In genomic region chr5:1066676-1067075, GRCh38 we compare ENCODE assay signal across 25 cellular contexts. TPM values are rescaled to one million over a fixed set of nuclear protein-coding genes. Genes with fewer than 3 reads are reported as not detected.
A peak's percentile ranks its signal among the peaks of the same experiment; 100 is the strongest.
DNase-seq lines count a peak whose midpoint lies in the region; ATAC-seq, FAIRE-seq and TF ChIP-seq lines count a peak whose summit lies in the region.
"Had no signal": no experiment of that assay in that cellular context is flagged by ENCODE, and none has a peak within 500 bp of the region (broad histone marks: within the 10 kb centered on the region; RNA-seq: fewer than 3 reads in every experiment).

No MANE protein-coding gene starts in this region.

- H3K23ac ChIP-seq in neuronal stem cell (ENCODE audit: low read depth, low read length, poor library complexity), result no peak overlapping the region

- H3K14ac ChIP-seq in neuronal stem cell (ENCODE audit: low read length), result no peak overlapping the region

- H3K4me2 ChIP-seq in SK-N-SH, result no peak overlapping the region
- no peak overlapping the region for H3K4me2 ChIP-seq in HepG2 (ENCODE audit: low read depth, low read length)
- no peak overlapping the region for H3K4me2 ChIP-seq in neuronal stem cell (ENCODE audit: insufficient read depth, low read length, poor library complexity, severe bottlenecking)
- H3K4me2 ChIP-seq: KMS-11 had no signal

- TF ChIP-seq POLR2A in HepG2 (IDR thresholded peaks at IDR 0.05; ENCODE audit: insufficient read depth in 1 of 2, low read depth in 2 of 2, low read length in 2 of 2), result no peak

- peak overlapping the region; percentile 82 for H2BK5ac ChIP-seq in neuronal stem cell (ENCODE audit: low read length)

- no peak overlapping the region for H4K8ac ChIP-seq in neuronal stem cell (ENCODE audit: low read depth, low read length)

- no peak for ATAC-seq in SK-N-SH treated with all-trans-retinoic acid at 6 μM for 48 hours
- no peak for ATAC-seq in HepG2
- ATAC-seq: GM12878 had no signal

- H3K27me3 ChIP-seq in SK-N-SH (ENCODE audit: insufficient read depth) (no peaks in the 10 kb centered on the region), liver (ENCODE audit: control insufficient read depth in 4 of 4, insufficient read depth in 4 of 4, low read length in 3 of 4) (no peaks in the 10 kb centered on the region), HepG2 (ENCODE audit: control insufficient read depth in 1 of 2, insufficient read depth in 2 of 2, low read length in 2 of 2) (no peaks in the 10 kb centered on the region), neuronal stem cell (ENCODE audit: control insufficient read depth in 3 of 3, insufficient read depth in 3 of 3, low read depth in 1 of 3, low read length in 3 of 3) (no peaks in the 10 kb centered on the region)
- H3K27me3 ChIP-seq: Peyer's patch had no signal

- TF ChIP-seq EP300 in SK-N-SH (IDR thresholded peaks at IDR 0.05; ENCODE audit: borderline replicate concordance in 1 of 2, low read depth in 1 of 2, low read length in 1 of 2) (no peak), HepG2 (IDR thresholded peaks at IDR 0.05; ENCODE audit: low read depth in 2 of 2, low read length in 2 of 2) (no peak), HepG2 (CRISPR knock-in tag; IDR thresholded peaks at IDR 0.05; ENCODE audit: borderline replicate concordance) (no peak)

- no peak overlapping the region for H2BK120ac ChIP-seq in neuronal stem cell (ENCODE audit: low read depth, low read length)

- in situ Hi-C loops in HepG2 (cut with HindIII; ENCODE audit: extremely low pct_ligation_motif_present, low pct_unique_long_range_greater_than_20kb), result loop anchor here (5.0 kb wide), 1 partner anchor 36 kb away; no protein-coding TSS in a partner anchor

- H3K9ac ChIP-seq in SK-N-SH (no peak overlapping the region), liver (ENCODE audit: low read depth in 1 of 2, low read length in 2 of 2) (no peak overlapping the region), HepG2 (ENCODE audit: insufficient read depth, low read depth, low read length) (no peak overlapping the region), neuronal stem cell (ENCODE audit: low read depth, low read length, poor library complexity) (no peak overlapping the region)
- H3K9ac ChIP-seq: KMS-11 had no signal

- no peak overlapping the region for H2BK15ac ChIP-seq in neuronal stem cell (ENCODE audit: low read length)

- POLR2A ChIA-PET in SK-N-SH (lab: Yijun Ruan, JAX) (no interaction called here), HepG2 (lab: Yijun Ruan, JAX) (no interaction called here), RWPE1 (lab: Yijun Ruan, JAX; ENCODE audit: low non-redundant PET) (no interaction called here)

- no peak overlapping the region for H2AK5ac ChIP-seq in neuronal stem cell (ENCODE audit: low read depth, low read length)

- no peaks in the 10 kb centered on the region for H4K20me1 ChIP-seq in SK-N-SH (ENCODE audit: insufficient read depth)
- no peaks in the 10 kb centered on the region for H4K20me1 ChIP-seq in HepG2 (ENCODE audit: insufficient read depth, low read length)

- CTCF ChIA-PET in SK-N-SH (lab: Yijun Ruan, JAX), result interaction anchor here (1.1 kb wide), 1 partner anchor 101 kb away, joined by 3 read pairs; no protein-coding TSS in a partner anchor
- CTCF ChIA-PET in HepG2 (lab: Yijun Ruan, JAX; ENCODE audit: low intra/inter-chr PET ratio, low total read pairs), result no interaction called here
- CTCF ChIA-PET in RWPE1 (lab: Yijun Ruan, JAX), result interaction anchor here (0.7 kb wide), 2 partner anchors 13 to 1011 kb away, joined by 4 to 5 read pairs; no protein-coding TSS in a partner anchor

- TF ChIP-seq RAD21 in SK-N-SH (IDR thresholded peaks at IDR 0.05; ENCODE audit: low read length), result no peak
- no peak for TF ChIP-seq RAD21 in liver (IDR thresholded peaks at IDR 0.05)
- TF ChIP-seq RAD21 in HepG2 (CRISPR knock-in tag; IDR thresholded peaks at IDR 0.05), result no peak

- H3K4me1 ChIP-seq in SK-N-SH (ENCODE audit: control insufficient read depth in 1 of 2, insufficient read depth in 2 of 2, low read depth in 1 of 2, low read length in 1 of 2) (no peaks in the 10 kb centered on the region), liver (ENCODE audit: control insufficient read depth in 4 of 4, insufficient read depth in 4 of 4, low read length in 3 of 4) (peaks cover 0 to 3% (median 0%) of the 10 kb centered on the region in 4 donors), HepG2 (ENCODE audit: insufficient read depth, low read length) (no peaks in the 10 kb centered on the region), neuronal stem cell (ENCODE audit: control insufficient read depth in 2 of 2, insufficient read depth in 1 of 2, low read depth in 1 of 2, low read length in 2 of 2) (peaks cover 0 to 2% of the 10 kb centered on the region in 2 donors)
- H3K4me1 ChIP-seq: Peyer's patch had no signal

- no peak overlapping the region for H2BK12ac ChIP-seq in neuronal stem cell (ENCODE audit: low read length)

- FAIRE-seq in HepG2 (lab: Jason Lieb, UNC), result no peak
- FAIRE-seq: GM12878 had no signal

- H2AFZ ChIP-seq in SK-N-SH (ENCODE audit: low read depth), result no peak overlapping the region
- no peak overlapping the region for H2AFZ ChIP-seq in HepG2 (ENCODE audit: low read length)
- H2AFZ ChIP-seq in neuronal stem cell (ENCODE audit: low read length), result no peak overlapping the region

- H3K79me2 ChIP-seq in SK-N-SH (ENCODE audit: insufficient read depth) (no peaks in the 10 kb centered on the region), HepG2 (ENCODE audit: insufficient read depth, low read length) (no peaks in the 10 kb centered on the region)

- H3K79me1 ChIP-seq in neuronal stem cell (ENCODE audit: low read depth, low read length), result peaks cover 17% of the 10 kb centered on the region

- no peak overlapping the region for H4K91ac ChIP-seq in neuronal stem cell (ENCODE audit: low read depth, low read length, poor library complexity)

- no peaks in the 10 kb centered on the region for H3K9me2 ChIP-seq in SK-N-SH

- 79% methylated on average over 8 of the region's 12 CpGs for WGBS in SK-N-SH (ENCODE audit: low lambda C conversion rate)
- 87% methylated on average over 12 of the region's 12 CpGs for WGBS in liver
- 98% methylated on average over 11 of the region's 12 CpGs for WGBS in HepG2 (ENCODE audit: low lambda C conversion rate)
- no CpG with 5 or more reads among the region's 12 CpGs for WGBS in neuronal stem cell (ENCODE audit: extremely low coverage in 2 of 2, insufficient read length in 2 of 2, insufficient replicate concordance in 1 of 2), 2 donors

- intact Hi-C loops in HepG2 (cut with micrococcal nuclease; ENCODE audit: unreplicated experiment), result no loop called here

- H3K4me3 ChIP-seq in SK-N-SH (ENCODE audit: low read depth in 2 of 2, low read length in 1 of 2) (no peak overlapping the region), liver (ENCODE audit: low read depth in 1 of 3, low read length in 3 of 3) (no peak overlapping the region), HepG2 (replicated peaks in 1 of 3; ENCODE audit: insufficient read depth in 1 of 3, low read depth in 2 of 3, low read length in 3 of 3) (no peak overlapping the region), neuronal stem cell (ENCODE audit: low read length in 2 of 2) (no peak overlapping the region)
- H3K4me3 ChIP-seq: GM12878, Peyer's patch had no signal

- DNase-seq in SK-N-SH (peak; percentile 33), HepG2 (ENCODE audit: low spot score) (no peak), RWPE1 (ENCODE audit: low spot score) (no peak), neuronal stem cell (ENCODE audit: low spot score) (no peak), NCI-H748 treated with DMSO at 0.1 percent for 48 hours (lab: John Stamatoyannopoulos, UW) (no peak), kidney tubule cell (ENCODE audit: low spot score) (no peak)
- DNase-seq: COR-L47; DND-41; HCEC 1CT; NCI-H1105; NCI-H146; NCI-H2029; NCI-H226; NCI-H510A treated with DMSO at 0.1 percent for 48 hours; NCI-H774; NK-92 treated with Interleukin-12 subunit alpha and Interleukin-12 subunit beta, amount 100 ng/mL, for 24 hours; Peyer's patch; SW 1271 had no signal

- H3K4ac ChIP-seq in neuronal stem cell (ENCODE audit: low read length), result no peak overlapping the region

- no peak overlapping the region for H3K18ac ChIP-seq in neuronal stem cell (ENCODE audit: low read length)

- TF ChIP-seq CTCF in SK-N-SH (IDR thresholded peaks at IDR 0.05) (no peak), liver (IDR thresholded peaks at IDR 0.05; ENCODE audit: low read depth, low read length, missing input control) (no peak), HepG2 (CRISPR knock-in tag; IDR thresholded peaks at IDR 0.05) (no peak), RWPE1 (conservative IDR thresholded peaks at IDR 0.05; ENCODE audit: low read depth) (no peak)

- no peak overlapping the region for H3K27ac ChIP-seq in SK-N-SH (ENCODE audit: low read depth in 2 of 2, low read length in 1 of 2)
- no peak overlapping the region for H3K27ac ChIP-seq in liver (ENCODE audit: low read depth in 1 of 2, low read length in 2 of 2)
- no peak overlapping the region for H3K27ac ChIP-seq in HepG2 (ENCODE audit: extremely low read length, insufficient read depth, low read length)
- peak overlapping the region; percentile 35 for H3K27ac ChIP-seq in RWPE1
- no peak overlapping the region for H3K27ac ChIP-seq in neuronal stem cell (replicated peaks; ENCODE audit: low read length)
- H3K27ac ChIP-seq: 22Rv1, C4-2B, KMS-11, Peyer's patch had no signal

- H3F3A ChIP-seq in SK-N-SH (replicated peaks; ENCODE audit: insufficient read depth), result no peaks in the 10 kb centered on the region

- H3K9me3 ChIP-seq in SK-N-SH (no peaks in the 10 kb centered on the region), liver (ENCODE audit: control insufficient read depth in 4 of 4, low read length in 3 of 4) (no peaks in the 10 kb centered on the region), HepG2 (ENCODE audit: low read length) (no peaks in the 10 kb centered on the region), neuronal stem cell (replicated peaks in 1 of 2; ENCODE audit: control insufficient read depth in 2 of 2, insufficient read depth in 1 of 2, low read depth in 1 of 2, low read length in 2 of 2) (peaks cover 0 to 2% of the 10 kb centered on the region in 2 donors)
- H3K9me3 ChIP-seq: Peyer's patch had no signal

- no peaks in the 10 kb centered on the region for H3K36me3 ChIP-seq in SK-N-SH (replicated peaks in 1 of 2; ENCODE audit: control insufficient read depth in 1 of 2, insufficient read depth in 2 of 2, low read length in 1 of 2)
- peaks cover 14 to 66% (median 27%) of the 10 kb centered on the region in 4 donors for H3K36me3 ChIP-seq in liver (ENCODE audit: control insufficient read depth in 4 of 4, insufficient read depth in 3 of 4, low read depth in 1 of 4, low read length in 3 of 4)
- H3K36me3 ChIP-seq in HepG2 (replicated peaks in 1 of 2; ENCODE audit: control insufficient read depth in 1 of 2, insufficient read depth in 2 of 2, low read length in 2 of 2), result peaks cover 21 to 61% of the 10 kb centered on the region in 2 experiments; a peak in 4 of 5 replicates
- peaks cover 25 to 28% of the 10 kb centered on the region in 2 donors for H3K36me3 ChIP-seq in neuronal stem cell (replicated peaks in 1 of 2; ENCODE audit: control insufficient read depth in 2 of 2, insufficient read depth in 2 of 2, low read length in 2 of 2)

- BruUV-seq in HepG2 (replicated peaks; lab: Mats Ljungman, UMichigan), result no TSS peak

RNA-seq across cellular contexts. Expression of gene SLC12A7, which starts 45.2 kb away (rescaled TPM):
- polyA plus RNA-seq in SK-N-SH (2012; rRNA removed) (2.3 and 2.6 TPM in 2 replicates), liver (10 to 100 TPM; 12.3 to 30.8 TPM), HepG2 (2011; rRNA removed) (18.5 and 25.6 TPM in 2 replicates)
- 0.97 and 1.5 TPM in 2 replicates for polyA plus RNA-seq in SK-N-SH (2012; cell fraction: cytosol; rRNA removed)
- polyA plus RNA-seq in SK-N-SH (2012; cell fraction: nucleus; rRNA removed), result 7.4 and 9.0 TPM in 2 replicates
- total RNA-seq in liver (10 to 100 TPM; 27.1 to 64.2 TPM), HepG2 (2016; rRNA removed; fragmentation: Illumina TruSeq; extraction: Trizol) (7.4 and 14.0 TPM in 2 replicates)
- total RNA-seq in HepG2 (2016; cell fraction: cytosol; rRNA removed; fragmentation: Illumina TruSeq; extraction: Trizol; ENCODE audit: low read depth), result 9.5 and 12.5 TPM in 2 replicates
- total RNA-seq in HepG2 (2016; cell fraction: insoluble cytoplasmic fraction; rRNA removed; fragmentation: Illumina TruSeq; extraction: Trizol), result 5.2 and 15.7 TPM in 2 replicates
- 6.9 and 7.7 TPM in 2 replicates for total RNA-seq in HepG2 (2016; cell fraction: membrane; rRNA removed; fragmentation: Illumina TruSeq; extraction: Trizol)
- total RNA-seq in HepG2 (2016; cell fraction: nucleus; rRNA removed; fragmentation: Illumina TruSeq; extraction: Trizol), result 21.8 and 25.8 TPM in 2 replicates
- polyA plus RNA-seq in HepG2 (2011; cell fraction: cytosol; rRNA removed), result 11.8 and 15.1 TPM in 2 replicates
- 164 and 213 TPM in 2 replicates for polyA plus RNA-seq in HepG2 (2011; cell fraction: nucleus; rRNA removed)
- 28.2 and 30.9 TPM in 2 replicates for polyA plus RNA-seq in HepG2 (2012)
- polyA plus RNA-seq in HepG2 (2016; cell fraction: cytosol; fragmentation: Illumina TruSeq; extraction: Trizol; ENCODE audit: low read depth), result 1.4 and 1.6 TPM in 2 replicates
- 6.3 and 7.6 TPM in 2 replicates for polyA plus RNA-seq in HepG2 (2016; cell fraction: insoluble cytoplasmic fraction; fragmentation: Illumina TruSeq; extraction: Trizol; ENCODE audit: low read depth)
- polyA plus RNA-seq in HepG2 (2016; cell fraction: membrane; fragmentation: Illumina TruSeq; extraction: Trizol; ENCODE audit: low read depth), result 3.2 and 3.7 TPM in 2 replicates
- 88.5 and 93.5 TPM in 2 replicates for polyA plus RNA-seq in HepG2 (2016; cell fraction: nucleus; fragmentation: Illumina TruSeq; extraction: Trizol; ENCODE audit: insufficient read depth, low read depth)
- 6.3 and 47.1 TPM in 2 replicates for polyA minus RNA-seq in HepG2 (2011; rRNA and poly(A)+ RNA removed; ENCODE audit: low replicate concordance)
- polyA minus RNA-seq in HepG2 (2011; cell fraction: cytosol; rRNA and poly(A)+ RNA removed), result 14.7 and 16.2 TPM in 2 replicates
- 40.3 and 44.4 TPM in 2 replicates for polyA minus RNA-seq in HepG2 (2011; cell fraction: nucleus; rRNA and poly(A)+ RNA removed)
- 25.7 TPM for polyA plus RNA-seq in neuronal stem cell (2013, experiment 1 of 2)
- polyA plus RNA-seq in neuronal stem cell (2013, experiment 2 of 2), result 25.0 TPM

RNA-seq across cellular contexts. Expression of gene NKD2, which starts 58.1 kb away (rescaled TPM):
- polyA plus RNA-seq in SK-N-SH (2012; rRNA removed) (not detected in 2 replicates), liver (under 1 TPM; 0.28 to 0.57 TPM), HepG2 (2011; rRNA removed) (0.81 and 0.82 TPM in 2 replicates)
- not detected in 2 replicates for polyA plus RNA-seq in SK-N-SH (2012; cell fraction: cytosol; rRNA removed)
- 0.06 TPM in 1 of 2 replicates, not detected in the other for polyA plus RNA-seq in SK-N-SH (2012; cell fraction: nucleus; rRNA removed)
- total RNA-seq in liver (1 to 10 TPM in 1 of 2 donors, under 1 TPM in 1; 0.09 to 1.3 TPM), HepG2 (2016; rRNA removed; fragmentation: Illumina TruSeq; extraction: Trizol) (0.53 and 0.94 TPM in 2 replicates)
- 0.26 and 0.91 TPM in 2 replicates for total RNA-seq in HepG2 (2016; cell fraction: cytosol; rRNA removed; fragmentation: Illumina TruSeq; extraction: Trizol; ENCODE audit: low read depth)
- total RNA-seq in HepG2 (2016; cell fraction: insoluble cytoplasmic fraction; rRNA removed; fragmentation: Illumina TruSeq; extraction: Trizol), result 0.77 and 1.1 TPM in 2 replicates
- 0.48 and 0.90 TPM in 2 replicates for total RNA-seq in HepG2 (2016; cell fraction: membrane; rRNA removed; fragmentation: Illumina TruSeq; extraction: Trizol)
- 0.81 and 2.0 TPM in 2 replicates for total RNA-seq in HepG2 (2016; cell fraction: nucleus; rRNA removed; fragmentation: Illumina TruSeq; extraction: Trizol)
- 0.13 and 0.70 TPM in 2 replicates for polyA plus RNA-seq in HepG2 (2011; cell fraction: cytosol; rRNA removed)
- polyA plus RNA-seq in HepG2 (2011; cell fraction: nucleus; rRNA removed), result 10.6 and 14.1 TPM in 2 replicates
- 0.39 and 0.79 TPM in 2 replicates for polyA plus RNA-seq in HepG2 (2012)
- polyA plus RNA-seq in HepG2 (2016; cell fraction: cytosol; fragmentation: Illumina TruSeq; extraction: Trizol; ENCODE audit: low read depth), result 0.59 and 0.60 TPM in 2 replicates
- 1.1 and 1.2 TPM in 2 replicates for polyA plus RNA-seq in HepG2 (2016; cell fraction: insoluble cytoplasmic fraction; fragmentation: Illumina TruSeq; extraction: Trizol; ENCODE audit: low read depth)
- polyA plus RNA-seq in HepG2 (2016; cell fraction: membrane; fragmentation: Illumina TruSeq; extraction: Trizol; ENCODE audit: low read depth), result 0.76 and 0.84 TPM in 2 replicates
- polyA plus RNA-seq in HepG2 (2016; cell fraction: nucleus; fragmentation: Illumina TruSeq; extraction: Trizol; ENCODE audit: insufficient read depth, low read depth), result 5.1 and 6.3 TPM in 2 replicates
- 1.6 TPM in 1 of 2 replicates, not detected in the other for polyA minus RNA-seq in HepG2 (2011; rRNA and poly(A)+ RNA removed; ENCODE audit: low replicate concordance)
- 0.30 and 0.62 TPM in 2 replicates for polyA minus RNA-seq in HepG2 (2011; cell fraction: cytosol; rRNA and poly(A)+ RNA removed)
- 0.62 and 1.0 TPM in 2 replicates for polyA minus RNA-seq in HepG2 (2011; cell fraction: nucleus; rRNA and poly(A)+ RNA removed)
- polyA plus RNA-seq in neuronal stem cell (2013, experiment 1 of 2), result 11.1 TPM
- 11.1 TPM for polyA plus RNA-seq in neuronal stem cell (2013, experiment 2 of 2)
- total RNA-seq: HT1080 had no signal
